ENCODE assay signal across 15 cellular contexts in the genomic region with DNA sequence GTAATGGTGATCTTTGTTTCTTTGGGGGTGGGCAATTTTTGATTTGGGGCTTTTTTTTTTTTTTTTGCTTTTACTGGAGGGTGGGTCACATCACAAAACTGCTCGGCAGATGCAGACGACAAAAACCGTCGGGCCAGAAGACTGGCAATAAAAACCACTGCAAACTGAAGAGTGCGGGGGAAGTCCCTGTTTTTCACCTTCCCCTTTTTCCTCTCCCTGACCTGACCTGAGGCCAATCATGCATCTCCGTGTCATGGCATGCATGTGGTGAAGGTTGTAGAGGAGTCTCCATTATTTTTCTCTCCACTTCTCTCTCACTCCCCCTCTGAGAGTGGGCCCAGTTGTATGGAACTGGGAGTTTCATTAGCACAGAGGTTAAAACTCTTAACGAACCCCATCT.
DNase-seq lines count a peak whose midpoint lies in the region; ATAC-seq and TF ChIP-seq lines count a peak whose summit lies in the region.
"Had no signal": no experiment of that assay in that cellular context is flagged by ENCODE, and none has a peak within 500 bp of the region (broad histone marks: within the 10 kb centered on the region; RNA-seq: fewer than 3 reads in every experiment).

No MANE protein-coding gene starts in this region.

- no peaks in the 10 kb centered on the region for H3K9me3 Mint-ChIP-seq in T-helper 2 cell treated with Interferon-gamma antibody and Interleukin-4, amounts not matched to agents 5 μg/mL and 100 μg/mL, for 36 hours

- no peaks in the 10 kb centered on the region for H3K4me1 ChIP-seq in HAP-1
- H3K4me1 ChIP-seq: transverse colon had no signal

- no peak overlapping the region for H3K4me3 ChIP-seq in HAP-1
- H3K4me3 ChIP-seq: transverse colon had no signal

- no peak for TF ChIP-seq CTCF in GM10248 (IDR thresholded peaks at IDR 0.05; ENCODE audit: control extremely low read depth, extremely low read depth, low read depth, missing control alignments)

- CTCF ChIA-PET in GM10248 (lab: Yijun Ruan, JAX), result no interaction called here

- no peak overlapping the region for H3K4me3 Mint-ChIP-seq in T-helper 2 cell treated with Interferon-gamma antibody and Interleukin-4, amounts not matched to agents 5 μg/mL and 100 μg/mL, for 36 hours
- H3K4me3 Mint-ChIP-seq: brain had no signal

- in situ Hi-C loops in HAP-1 (cut with MboI; ENCODE audit: low sequenced_read_pairs), result no loop called here

- peak; percentile 98 for ATAC-seq in GM19395 (IDR thresholded peaks at IDR 0.05; ENCODE audit: unreplicated experiment)
- peak; percentile 76 for ATAC-seq in HG02763 (IDR thresholded peaks at IDR 0.05; ENCODE audit: unreplicated experiment)
- peak; percentile 90 for ATAC-seq in HG03521 (IDR thresholded peaks at IDR 0.05; ENCODE audit: unreplicated experiment)
- ATAC-seq: HCT116, Panc1 had no signal

- peaks cover 7% of the 10 kb centered on the region; the same call in 1 of the 2 replicates for H3K27me3 ChIP-seq in HAP-1 (ENCODE audit: low read depth)
- H3K27me3 ChIP-seq: transverse colon had no signal

- POLR2A ChIA-PET in GM10248 (lab: Yijun Ruan, JAX), result interaction anchor here (0.6 kb wide), 1 partner anchor 694 kb away, joined by 4 read pairs; no protein-coding TSS in a partner anchor

- H3K27ac Mint-ChIP-seq in T-helper 2 cell treated with Interferon-gamma antibody and Interleukin-4, amounts not matched to agents 5 μg/mL and 100 μg/mL, for 36 hours, result no peak overlapping the region
- H3K27ac Mint-ChIP-seq: brain had no signal

- DNase-seq in GM10248 (ENCODE audit: extremely low spot score) (peak; percentile 50), dedifferentiated amniotic fluid mesenchymal stem cell (ENCODE audit: extremely low spot score) (no peak), substantia nigra (lab: John Stamatoyannopoulos, UW) (no peak), HAP-1 (ENCODE audit: low spot score in 2 of 2) (no peak)
- DNase-seq in T-helper 2 cell treated with Interferon-gamma antibody and Interleukin-4, amounts not matched to agents 5 μg/mL and 100 μg/mL, for 36 hours (ENCODE audit: low spot score), result no peak
- DNase-seq: activated gamma-delta T cell, COR-L47, NCI-H1930, transverse colon had no signal

- peaks cover 7% of the 10 kb centered on the region for H3K27me3 Mint-ChIP-seq in T-helper 2 cell treated with Interferon-gamma antibody and Interleukin-4, amounts not matched to agents 5 μg/mL and 100 μg/mL, for 36 hours (ENCODE audit: low read depth)

- H3K36me3 ChIP-seq in HAP-1 (replicated peaks), result no peaks in the 10 kb centered on the region
- H3K36me3 ChIP-seq: transverse colon had no signal

- no peaks in the 10 kb centered on the region for H3K4me1 Mint-ChIP-seq in T-helper 2 cell treated with Interferon-gamma antibody and Interleukin-4, amounts not matched to agents 5 μg/mL and 100 μg/mL, for 36 hours (ENCODE audit: low read depth)
- H3K4me1 Mint-ChIP-seq: brain had no signal

- no peak overlapping the region for H3K27ac ChIP-seq in substantia nigra (ENCODE audit: low read depth, low read length, poor library complexity, severe bottlenecking)
- H3K27ac ChIP-seq: transverse colon had no signal

- no peaks in the 10 kb centered on the region; the same call in 1 of the 2 replicates for H3K9me3 ChIP-seq in HAP-1

- H3K36me3 Mint-ChIP-seq in T-helper 2 cell treated with Interferon-gamma antibody and Interleukin-4, amounts not matched to agents 5 μg/mL and 100 μg/mL, for 36 hours (ENCODE audit: low read depth), result no peaks in the 10 kb centered on the region
- H3K36me3 Mint-ChIP-seq: brain had no signal
